1 cellular context compared by ENCODE assay signal in genomic region chr5:160197341-160198147, GRCh38.
TF ChIP-seq lines count a peak whose summit lies in the region.

No MANE protein-coding gene starts in this region.

TF ChIP-seq in HEK293, 187 proteins besides CTCF, POLR2A, EP300 and RAD21 (continued from another document):
- TF ChIP-seq, protein P1, sequence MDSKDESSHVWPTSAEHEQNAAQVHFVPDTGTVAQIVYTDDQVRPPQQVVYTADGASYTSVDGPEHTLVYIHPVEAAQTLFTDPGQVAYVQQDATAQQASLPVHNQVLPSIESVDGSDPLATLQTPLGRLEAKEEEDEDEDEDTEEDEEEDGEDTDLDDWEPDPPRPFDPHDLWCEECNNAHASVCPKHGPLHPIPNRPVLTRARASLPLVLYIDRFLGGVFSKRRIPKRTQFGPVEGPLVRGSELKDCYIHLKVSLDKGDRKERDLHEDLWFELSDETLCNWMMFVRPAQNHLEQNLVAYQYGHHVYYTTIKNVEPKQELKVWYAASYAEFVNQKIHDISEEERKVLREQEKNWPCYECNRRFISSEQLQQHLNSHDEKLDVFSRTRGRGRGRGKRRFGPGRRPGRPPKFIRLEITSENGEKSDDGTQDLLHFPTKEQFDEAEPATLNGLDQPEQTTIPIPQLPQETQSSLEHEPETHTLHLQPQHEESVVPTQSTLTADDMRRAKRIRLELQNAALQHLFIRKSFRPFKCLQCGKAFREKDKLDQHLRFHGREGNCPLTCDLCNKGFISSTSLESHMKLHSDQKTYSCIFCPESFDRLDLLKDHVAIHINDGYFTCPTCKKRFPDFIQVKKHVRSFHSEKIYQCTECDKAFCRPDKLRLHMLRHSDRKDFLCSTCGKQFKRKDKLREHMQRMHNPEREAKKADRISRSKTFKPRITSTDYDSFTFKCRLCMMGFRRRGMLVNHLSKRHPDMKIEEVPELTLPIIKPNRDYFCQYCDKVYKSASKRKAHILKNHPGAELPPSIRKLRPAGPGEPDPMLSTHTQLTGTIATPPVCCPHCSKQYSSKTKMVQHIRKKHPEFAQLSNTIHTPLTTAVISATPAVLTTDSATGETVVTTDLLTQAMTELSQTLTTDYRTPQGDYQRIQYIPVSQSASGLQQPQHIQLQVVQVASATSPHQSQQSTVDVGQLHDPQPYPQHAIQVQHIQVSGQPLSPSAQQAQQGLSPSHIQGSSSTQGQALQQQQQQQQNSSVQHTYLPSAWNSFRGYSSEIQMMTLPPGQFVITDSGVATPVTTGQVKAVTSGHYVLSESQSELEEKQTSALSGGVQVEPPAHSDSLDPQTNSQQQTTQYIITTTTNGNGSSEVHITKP (tag by site-specific recombination; IDR thresholded peaks at IDR 0.05), result no peak
- TF ChIP-seq ZNF398 (tag by site-specific recombination; IDR thresholded peaks at IDR 0.05) (peak; percentile 97), ZNF776 (tag by site-specific recombination; IDR thresholded peaks at IDR 0.05; ENCODE audit: borderline replicate concordance) (0 out of 2 replicates have a peak, but pooled peaks have one; percentile 62), KLF16 (tag by site-specific recombination; IDR thresholded peaks at IDR 0.05) (no peak), ZNF488 (tag by site-specific recombination; IDR thresholded peaks at IDR 0.05) (0 out of 2 replicates have a peak, but pooled peaks have one; percentile 24), ZNF548 (tag by site-specific recombination; IDR thresholded peaks at IDR 0.05) (peak; percentile 35; the same call in 1 of the 2 replicates), SALL2 (tag by site-specific recombination; IDR thresholded peaks at IDR 0.05; ENCODE audit: borderline replicate concordance) (0 out of 2 replicates have a peak, but pooled peaks have one; percentile 74), ZNF423 (tag by site-specific recombination; IDR thresholded peaks at IDR 0.05) (peak; percentile 75), ZBTB10 (tag by site-specific recombination; IDR thresholded peaks at IDR 0.05) (peak; percentile 69), PATZ1 (tag by site-specific recombination; IDR thresholded peaks at IDR 0.05) (peak; percentile 33; the same call in 1 of the 2 replicates)
- TF ChIP-seq, protein P2, sequence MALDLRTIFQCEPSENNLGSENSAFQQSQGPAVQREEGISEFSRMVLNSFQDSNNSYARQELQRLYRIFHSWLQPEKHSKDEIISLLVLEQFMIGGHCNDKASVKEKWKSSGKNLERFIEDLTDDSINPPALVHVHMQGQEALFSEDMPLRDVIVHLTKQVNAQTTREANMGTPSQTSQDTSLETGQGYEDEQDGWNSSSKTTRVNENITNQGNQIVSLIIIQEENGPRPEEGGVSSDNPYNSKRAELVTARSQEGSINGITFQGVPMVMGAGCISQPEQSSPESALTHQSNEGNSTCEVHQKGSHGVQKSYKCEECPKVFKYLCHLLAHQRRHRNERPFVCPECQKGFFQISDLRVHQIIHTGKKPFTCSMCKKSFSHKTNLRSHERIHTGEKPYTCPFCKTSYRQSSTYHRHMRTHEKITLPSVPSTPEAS (tag by site-specific recombination; IDR thresholded peaks at IDR 0.05), result peak; percentile 97
- TF ChIP-seq, protein P3, sequence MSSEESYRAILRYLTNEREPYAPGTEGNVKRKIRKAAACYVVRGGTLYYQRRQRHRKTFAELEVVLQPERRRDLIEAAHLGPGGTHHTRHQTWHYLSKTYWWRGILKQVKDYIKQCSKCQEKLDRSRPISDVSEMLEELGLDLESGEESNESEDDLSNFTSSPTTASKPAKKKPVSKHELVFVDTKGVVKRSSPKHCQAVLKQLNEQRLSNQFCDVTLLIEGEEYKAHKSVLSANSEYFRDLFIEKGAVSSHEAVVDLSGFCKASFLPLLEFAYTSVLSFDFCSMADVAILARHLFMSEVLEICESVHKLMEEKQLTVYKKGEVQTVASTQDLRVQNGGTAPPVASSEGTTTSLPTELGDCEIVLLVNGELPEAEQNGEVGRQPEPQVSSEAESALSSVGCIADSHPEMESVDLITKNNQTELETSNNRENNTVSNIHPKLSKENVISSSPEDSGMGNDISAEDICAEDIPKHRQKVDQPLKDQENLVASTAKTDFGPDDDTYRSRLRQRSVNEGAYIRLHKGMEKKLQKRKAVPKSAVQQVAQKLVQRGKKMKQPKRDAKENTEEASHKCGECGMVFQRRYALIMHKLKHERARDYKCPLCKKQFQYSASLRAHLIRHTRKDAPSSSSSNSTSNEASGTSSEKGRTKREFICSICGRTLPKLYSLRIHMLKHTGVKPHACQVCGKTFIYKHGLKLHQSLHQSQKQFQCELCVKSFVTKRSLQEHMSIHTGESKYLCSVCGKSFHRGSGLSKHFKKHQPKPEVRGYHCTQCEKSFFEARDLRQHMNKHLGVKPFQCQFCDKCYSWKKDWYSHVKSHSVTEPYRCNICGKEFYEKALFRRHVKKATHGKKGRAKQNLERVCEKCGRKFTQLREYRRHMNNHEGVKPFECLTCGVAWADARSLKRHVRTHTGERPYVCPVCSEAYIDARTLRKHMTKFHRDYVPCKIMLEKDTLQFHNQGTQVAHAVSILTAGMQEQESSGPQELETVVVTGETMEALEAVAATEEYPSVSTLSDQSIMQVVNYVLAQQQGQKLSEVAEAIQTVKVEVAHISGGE (tag by site-specific recombination; conservative IDR thresholded peaks at IDR 0.05; ENCODE audit: low read depth), result no peak
- TF ChIP-seq, protein P4, sequence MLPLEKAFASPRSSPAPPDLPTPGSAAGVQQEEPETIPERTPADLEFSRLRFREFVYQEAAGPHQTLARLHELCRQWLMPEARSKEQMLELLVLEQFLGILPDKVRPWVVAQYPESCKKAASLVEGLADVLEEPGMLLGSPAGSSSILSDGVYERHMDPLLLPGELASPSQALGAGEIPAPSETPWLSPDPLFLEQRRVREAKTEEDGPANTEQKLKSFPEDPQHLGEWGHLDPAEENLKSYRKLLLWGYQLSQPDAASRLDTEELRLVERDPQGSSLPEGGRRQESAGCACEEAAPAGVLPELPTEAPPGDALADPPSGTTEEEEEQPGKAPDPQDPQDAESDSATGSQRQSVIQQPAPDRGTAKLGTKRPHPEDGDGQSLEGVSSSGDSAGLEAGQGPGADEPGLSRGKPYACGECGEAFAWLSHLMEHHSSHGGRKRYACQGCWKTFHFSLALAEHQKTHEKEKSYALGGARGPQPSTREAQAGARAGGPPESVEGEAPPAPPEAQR (tag by site-specific recombination; IDR thresholded peaks at IDR 0.05), result 0 out of 2 replicates have a peak, but pooled peaks have one; percentile 61
